Comparison of ENCODE assay signal across 1 cellular context in genomic region chr6:32815996-32816395, GRCh38.
TF ChIP-seq lines count a peak whose summit lies in the region.

No MANE protein-coding gene starts in this region.

TF ChIP-seq in GM23338, 12 proteins besides CTCF, POLR2A, EP300 and RAD21 (continued from another document):
- TF ChIP-seq ZNF462 (CRISPR knock-in tag; IDR thresholded peaks at IDR 0.05) = no peak
TF ChIP-seq in GM23338: peak in this region for 0.
